ENCODE assay signal across 9 cellular contexts in genomic region chr6:34663887-34664269, GRCh38. TPM values are rescaled to one million over a fixed set of nuclear protein-coding genes. Genes with fewer than 3 reads are reported as not detected.
DNase-seq lines count a peak whose midpoint lies in the region; ATAC-seq, FAIRE-seq and TF ChIP-seq lines count a peak whose summit lies in the region.
"Had no signal": no experiment of that assay in that cellular context is flagged by ENCODE, and none has a peak within 500 bp of the region (broad histone marks: within the 10 kb centered on the region; RNA-seq: fewer than 3 reads in every experiment).

No MANE protein-coding gene starts in this region.

- H3K79me2 ChIP-seq in Karpas-422 (ENCODE audit: low read length) (peaks cover 95% of the 10 kb centered on the region), GM12878 (ENCODE audit: control insufficient read depth, insufficient read depth, low read length) (peaks cover 89% of the 10 kb centered on the region)

- peaks cover 0 to 3% (median 0%) of the 10 kb centered on the region in 7 donors for H3K9me3 Mint-ChIP-seq in CD4-positive, CD25-positive, alpha-beta regulatory T cell

- FAIRE-seq in GM12878 (lab: Jason Lieb, UNC), result no peak

- no peak for TF ChIP-seq CTCF in GM12878 (IDR thresholded peaks at IDR 0.05 in 2 of 3, conservative IDR thresholded peaks at IDR 0.05 in 1 of 3; ENCODE audit: control insufficient read depth in 2 of 3, extremely low read depth in 1 of 3, insufficient read depth in 1 of 3, low read depth in 3 of 3, low read length in 3 of 3)

- H2AFZ ChIP-seq in Karpas-422 (ENCODE audit: low read length) (no peak overlapping the region), GM12878 (ENCODE audit: control insufficient read depth, low read depth, low read length) (no peak overlapping the region)

- no peak for TF ChIP-seq POLR2A in GM12878 (IDR thresholded peaks at IDR 0.05; ENCODE audit: low read depth, low read length)

- RAD21 ChIA-PET in GM12878 (lab: Charles Lee; ENCODE audit: unreplicated experiment), result interaction anchor here (1.1 to 4.0 kb wide), 5 partner anchors 7 to 128 kb away, joined by 3 to 28 read pairs (median 8); partner anchors contain the start of gene BLTP3A

- in situ Hi-C loops in GM12878 (cut with MboI), result loop anchor here (25.0 kb wide), 2 partner anchors 1602 to 1702 kb away; partner anchors contain the start of genes BRD2, HLA-DMA and HLA-DPA1

- H3K36me3 Mint-ChIP-seq in CD4-positive, CD25-positive, alpha-beta regulatory T cell, result peaks cover 19% of the 10 kb centered on the region

- peak overlapping the region; percentile 7 for H3K27ac ChIP-seq in CD4-positive, CD25-positive, alpha-beta regulatory T cell (ENCODE audit: insufficient read depth, low read length, poor library complexity, severe bottlenecking)
- H3K27ac ChIP-seq in Karpas-422 (ENCODE audit: low read length) (peak overlapping the region; percentile 24; the same call in 1 of the 2 replicates), GM12878 (ENCODE audit: control insufficient read depth, insufficient read depth) (peak overlapping the region; percentile 84), muscle layer of duodenum (ENCODE audit: low read length) (peak overlapping the region; percentile 28)

- no peaks in the 10 kb centered on the region for H3K9me3 ChIP-seq in CD4-positive, CD25-positive, alpha-beta regulatory T cell (ENCODE audit: control insufficient read depth in 2 of 2, low read length in 2 of 2)
- H3K9me3 ChIP-seq in Karpas-422 (ENCODE audit: low read length) (no peaks in the 10 kb centered on the region), GM12878 (replicated peaks; ENCODE audit: control insufficient read depth, insufficient read depth, low read length) (peaks cover 2% of the 10 kb centered on the region; the same call in 2 of the 3 replicates), muscle layer of duodenum (ENCODE audit: control insufficient read depth in 1 of 2, low read length in 2 of 2) (no peaks in the 10 kb centered on the region)

- H3K9me2 ChIP-seq in Karpas-422 (replicated peaks; ENCODE audit: insufficient read depth, low read length), result no peaks in the 10 kb centered on the region

- peak overlapping the region; percentile 60 for H3K4me3 ChIP-seq in CD4-positive, CD25-positive, alpha-beta regulatory T cell (ENCODE audit: low read depth, low read length)
- H3K4me3 ChIP-seq in Karpas-422 (ENCODE audit: low read length) (no peak overlapping the region), GM12878 (peak overlapping the region; percentile 24; the same call in 1 of the 2 replicates), muscle layer of duodenum (ENCODE audit: low read depth in 1 of 2, low read length in 2 of 2) (no peak overlapping the region)

- H3K27me3 ChIP-seq in CD4-positive, CD25-positive, alpha-beta regulatory T cell (ENCODE audit: control insufficient read depth, insufficient read depth, low read length), result no peaks in the 10 kb centered on the region
- H3K27me3 ChIP-seq in Karpas-422 (ENCODE audit: low read length), result no peaks in the 10 kb centered on the region
- H3K27me3 ChIP-seq in GM12878 (replicated peaks in 1 of 2; ENCODE audit: control insufficient read depth in 2 of 2, insufficient read depth in 2 of 2, low read length in 1 of 2), result no peaks in the 10 kb centered on the region
- no peaks in the 10 kb centered on the region for H3K27me3 ChIP-seq in muscle layer of duodenum (ENCODE audit: low read depth, low read length)

- no peak for ATAC-seq in CD4-positive, CD25-positive, alpha-beta regulatory T cell (ENCODE audit: low read depth in 2 of 2)
- ATAC-seq in GM12878 (no peak), GM21619 (IDR thresholded peaks at IDR 0.05; ENCODE audit: unreplicated experiment) (no peak), HG02981 (IDR thresholded peaks at IDR 0.05; ENCODE audit: unreplicated experiment) (no peak), GM21390 (IDR thresholded peaks at IDR 0.05; ENCODE audit: unreplicated experiment) (no peak)
- ATAC-seq: esophagus mucosa had no signal

- SMC1A ChIA-PET in GM12878 (lab: Charles Lee; ENCODE audit: uncharacterized antibody, unreplicated experiment), result interaction anchor here (1.1 to 4.8 kb wide), 9 partner anchors 7 to 32 kb away, joined by 4 to 32 read pairs (median 8); partner anchors contain the start of gene ILRUN

- TF ChIP-seq EP300 in GM12878 (IDR thresholded peaks at IDR 0.05; ENCODE audit: borderline replicate concordance in 1 of 2, control insufficient read depth in 1 of 2, low read depth in 2 of 2, low read length in 2 of 2), result no peak

- no peak for DNase-seq in CD4-positive, CD25-positive, alpha-beta regulatory T cell
- DNase-seq in Karpas-422 (no peak), GM12878 (ENCODE audit: low read depth, low spot score) (no peak), ureter (ENCODE audit: low spot score) (no peak)

- peaks cover 43% of the 10 kb centered on the region for H3K4me1 ChIP-seq in CD4-positive, CD25-positive, alpha-beta regulatory T cell (ENCODE audit: control insufficient read depth, insufficient read depth, low read length, poor library complexity, severe bottlenecking)
- H3K4me1 ChIP-seq in Karpas-422 (ENCODE audit: low read length) (peaks cover 22% of the 10 kb centered on the region), GM12878 (ENCODE audit: control insufficient read depth, insufficient read depth, low read length) (peaks cover 53% of the 10 kb centered on the region), muscle layer of duodenum (ENCODE audit: control insufficient read depth in 1 of 2, insufficient read depth in 2 of 2, low read length in 2 of 2) (peaks cover 9 to 24% of the 10 kb centered on the region in 2 donors)

- CTCF ChIA-PET in GM12878 (lab: Yijun Ruan, JAX), result interaction anchor here (1.1 to 3.9 kb wide), 4 partner anchors 9 to 55 kb away, joined by 3 to 15 read pairs (median 5); no protein-coding TSS in a partner anchor

- BruUV-seq in GM12878 (replicated peaks; lab: Mats Ljungman, UMichigan), result no TSS peak

- H3K4me2 ChIP-seq in Karpas-422 (ENCODE audit: low read depth, low read length, poor library complexity, severe bottlenecking) (no peak overlapping the region), GM12878 (ENCODE audit: control insufficient read depth, insufficient read depth) (peak overlapping the region; percentile 75)

- H4K20me1 ChIP-seq in Karpas-422 (ENCODE audit: insufficient read depth, low read depth, low read length), result no peaks in the 10 kb centered on the region
- no peaks in the 10 kb centered on the region for H4K20me1 ChIP-seq in GM12878 (ENCODE audit: control insufficient read depth, insufficient read depth)

- intact Hi-C loops in GM12878 (cut with micrococcal nuclease; ENCODE audit: unreplicated experiment), result no loop called here

- peak overlapping the region in 3 of 4 donors; percentile 1 to 79 (median 73) for H3K4me3 Mint-ChIP-seq in CD4-positive, CD25-positive, alpha-beta regulatory T cell

- WGBS in GM12878 (ENCODE audit: insufficient coverage, insufficient replicate concordance, low lambda C conversion rate, missing lambda C conversion rate), result 24% methylated on average over 4 of the region's 4 CpGs

- H3K4me1 Mint-ChIP-seq in CD4-positive, CD25-positive, alpha-beta regulatory T cell, result peaks cover 54 to 81% (median 65%) of the 10 kb centered on the region in 4 donors

- no peak for TF ChIP-seq RAD21 in GM12878 (IDR thresholded peaks at IDR 0.05; ENCODE audit: insufficient read depth, low read depth, low read length)

- no peaks in the 10 kb centered on the region for H3K36me3 ChIP-seq in CD4-positive, CD25-positive, alpha-beta regulatory T cell (ENCODE audit: control insufficient read depth, insufficient read depth, low read length)
- no peaks in the 10 kb centered on the region for H3K36me3 ChIP-seq in Karpas-422 (ENCODE audit: insufficient read depth, low read length)
- H3K36me3 ChIP-seq in GM12878 (ENCODE audit: control insufficient read depth in 2 of 2, insufficient read depth in 2 of 2, low read length in 1 of 2), result no peaks in the 10 kb centered on the region
- no peaks in the 10 kb centered on the region for H3K36me3 ChIP-seq in muscle layer of duodenum (ENCODE audit: control insufficient read depth in 1 of 2, insufficient read depth in 2 of 2, low read length in 2 of 2)

- H3K9ac ChIP-seq in Karpas-422 (ENCODE audit: low read length) (no peak overlapping the region), GM12878 (ENCODE audit: control insufficient read depth, insufficient read depth, low read length) (peak overlapping the region; percentile 57)

- POLR2A ChIA-PET in GM12878 (lab: Charles Lee), result interaction anchor here (0.7 to 14.9 kb wide), 5 partner anchors 9 to 32 kb away, joined by 3 to 329 read pairs (median 28); partner anchors contain the start of gene ILRUN

- no peaks in the 10 kb centered on the region for H3K27me3 Mint-ChIP-seq in CD4-positive, CD25-positive, alpha-beta regulatory T cell

- H3K27ac Mint-ChIP-seq in CD4-positive, CD25-positive, alpha-beta regulatory T cell, result peak overlapping the region; percentile 34 to 90 (median 80)

TF ChIP-seq in GM12878, 131 proteins besides CTCF, POLR2A, EP300 and RAD21 (continues in another document):
- TF ChIP-seq IKZF1 (conservative IDR thresholded peaks at IDR 0.05) (peak; percentile 85), NR2F1 (conservative IDR thresholded peaks at IDR 0.05) (peak; percentile 64; the same call in 1 of the 2 replicates)

RNA-seq across cellular contexts. Expression of gene ILRUN, which starts 32.7 kb away (rescaled TPM):
- total RNA-seq in CD4-positive, CD25-positive, alpha-beta regulatory T cell, result 89.6 TPM
- polyA plus RNA-seq in CD4-positive, CD25-positive, alpha-beta regulatory T cell, result 10 to 100 TPM; 18.7 to 23.4 (median 22.9) TPM
- total RNA-seq in Karpas-422 (2014; rRNA removed; shearing (Covaris generic); ENCODE audit: low replicate concordance), result 28.8 and 33.9 TPM in 2 replicates
- total RNA-seq in GM12878 (2013; cell fraction: nucleolus; rRNA removed), result 62.6 and 68.7 TPM in 2 replicates
- total RNA-seq in GM12878 (2014; rRNA removed), result 45.5 and 47.0 TPM in 2 replicates
- 55.5 and 56.2 TPM in 2 replicates for total RNA-seq in GM12878 (2014; rRNA removed; fragmentation: Illumina TruSeq; extraction: Trizol)
- 83.9 and 85.0 TPM in 2 replicates for total RNA-seq in GM12878 (2021)
- 59.5 TPM for polyA plus RNA-seq in GM12878 (2011; ENCODE audit: low read depth)
- polyA plus RNA-seq in GM12878 (2011; rRNA removed), result 82.3 and 114 TPM in 2 replicates
- polyA plus RNA-seq in GM12878 (2011; cell fraction: cytosol; rRNA removed), result 72.5 and 86.5 TPM in 2 replicates
- polyA plus RNA-seq in GM12878 (2011; cell fraction: nucleus; rRNA removed), result 31.9 and 38.5 TPM in 2 replicates
- polyA plus RNA-seq in GM12878 (2012), result 76.8 and 76.9 TPM in 2 replicates
- polyA plus RNA-seq in GM12878 (2014; fragmentation: Illumina TruSeq; extraction: Trizol), result 69.6 and 79.9 TPM in 2 replicates
- polyA plus RNA-seq in GM12878 (2014; fragmentation: Nextera tagmentation; extraction: Ambion mirVana), result 10 to 100 TPM; 21.0 to 27.2 TPM
- polyA plus RNA-seq in GM12878 (2014; rRNA removed), result 48.2 and 52.4 TPM in 2 replicates
- polyA plus RNA-seq in GM12878 (2016; fragmentation: Nextera tagmentation; extraction: Ambion mirVana), result 10 to 100 TPM; 30.2 to 34.1 TPM
- polyA minus RNA-seq in GM12878 (2011; rRNA and poly(A)+ RNA removed), result 137 and 147 TPM in 2 replicates
- polyA minus RNA-seq in GM12878 (2011; cell fraction: cytosol; rRNA and poly(A)+ RNA removed), result 47.6 and 51.2 TPM in 2 replicates
- polyA minus RNA-seq in GM12878 (2011; cell fraction: nucleus; rRNA and poly(A)+ RNA removed), result 22.5 and 34.1 TPM in 2 replicates
- 61.3 TPM for total RNA-seq in ureter

Comparison
In these comparisons a context has a peak if more than half of its experiments do, and no peak if none do; other contexts are left out.
1. H3K27ac ChIP-seq: peak in every context shown above with its lines; median percentile 84 in GM12878; 28 in muscle layer of duodenum; 24 in Karpas-422; 7 in CD4-positive, CD25-positive, alpha-beta regulatory T cell.
2. H3K4me3 ChIP-seq: peak in CD4-positive, CD25-positive, alpha-beta regulatory T cell (single experiment) and GM12878 (single experiment); none in Karpas-422 (single experiment) and muscle layer of duodenum (0 of 2).